Comparison of ENCODE assay signal across 8 cellular contexts in the genomic region with DNA sequence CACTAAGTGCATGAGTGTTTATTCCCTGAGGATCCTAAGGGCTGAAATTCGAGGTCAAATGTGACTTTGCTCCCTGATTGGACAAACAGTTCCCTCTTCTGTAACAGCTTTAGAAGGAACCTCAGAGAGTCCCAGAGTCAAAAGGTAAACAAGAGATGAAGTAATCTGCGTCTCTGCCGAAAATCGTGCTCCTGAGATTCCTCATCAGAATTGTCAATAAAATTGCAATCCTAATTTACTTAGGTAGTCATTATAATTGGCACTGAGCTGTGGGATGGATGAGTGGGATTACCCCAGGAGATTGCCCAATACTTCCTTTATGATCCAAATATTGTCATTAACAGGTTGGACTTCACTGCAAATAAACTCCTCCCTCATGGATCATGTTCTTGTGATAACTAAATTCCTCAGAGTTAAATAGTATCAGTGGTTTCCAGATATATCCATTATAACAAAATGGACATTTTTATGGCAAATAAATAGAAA. TPM values are rescaled to one million over a fixed set of nuclear protein-coding genes. Genes with fewer than 3 reads are reported as not detected.
DNase-seq lines count a peak whose midpoint lies in the region; ATAC-seq and TF ChIP-seq lines count a peak whose summit lies in the region.

No MANE protein-coding gene starts in this region.

- peaks cover 4% of the 10 kb centered on the region for H3K36me3 Mint-ChIP-seq in T-helper 1 cell treated with Interleukin-12 subunit alpha and Interleukin-12 subunit beta and Interleukin-4 antibody, amounts not matched to agents 30 μg/mL and 1 μg/mL, for 36 hours (ENCODE audit: low read depth)
- peaks cover 10% of the 10 kb centered on the region for H3K36me3 Mint-ChIP-seq in T-helper 17 cell (ENCODE audit: low read depth)
- H3K36me3 Mint-ChIP-seq in stimulated activated naive B cell treated with anti-CD40 and anti-IgM and Interleukin-4, amounts not matched to agents 10 μg/mL and 1 μg/mL and 100 μg/mL, for 72 hours, result peaks cover 2 to 4% of the 10 kb centered on the region in 2 donors

- H3K9me2 ChIP-seq in hepatocyte (replicated peaks; ENCODE audit: insufficient read depth), result no peaks in the 10 kb centered on the region

- H3K36me3 ChIP-seq in hepatocyte (replicated peaks; ENCODE audit: insufficient read depth, low read depth), result no peaks in the 10 kb centered on the region

- H3K9me3 ChIP-seq in T-helper 17 cell (ENCODE audit: control insufficient read depth, low read length, poor library complexity, severe bottlenecking), result no peaks in the 10 kb centered on the region
- no peaks in the 10 kb centered on the region for H3K9me3 ChIP-seq in hepatocyte (ENCODE audit: low read depth)

- H3K27ac Mint-ChIP-seq in T-helper 1 cell treated with Interleukin-12 subunit alpha and Interleukin-12 subunit beta and Interleukin-4 antibody, amounts not matched to agents 30 μg/mL and 1 μg/mL, for 36 hours, result no peak overlapping the region
- H3K27ac Mint-ChIP-seq in T-helper 17 cell, result peak overlapping the region; percentile 99
- H3K27ac Mint-ChIP-seq in stimulated activated naive B cell treated with anti-CD40 and anti-IgM and Interleukin-4, amounts not matched to agents 10 μg/mL and 1 μg/mL and 100 μg/mL, for 72 hours, result no peak overlapping the region

- no peaks in the 10 kb centered on the region for H3K27me3 ChIP-seq in hepatocyte

- peak overlapping the region; percentile 96 for H3K4me3 Mint-ChIP-seq in T-helper 1 cell treated with Interleukin-12 subunit alpha and Interleukin-12 subunit beta and Interleukin-4 antibody, amounts not matched to agents 30 μg/mL and 1 μg/mL, for 36 hours
- peak overlapping the region; percentile 100 for H3K4me3 Mint-ChIP-seq in T-helper 17 cell
- peak overlapping the region; percentile 90 to 94 for H3K4me3 Mint-ChIP-seq in stimulated activated naive B cell treated with anti-CD40 and anti-IgM and Interleukin-4, amounts not matched to agents 10 μg/mL and 1 μg/mL and 100 μg/mL, for 72 hours

- no peaks in the 10 kb centered on the region for H3K27me3 Mint-ChIP-seq in T-helper 1 cell treated with Interleukin-12 subunit alpha and Interleukin-12 subunit beta and Interleukin-4 antibody, amounts not matched to agents 30 μg/mL and 1 μg/mL, for 36 hours (ENCODE audit: low read depth)
- H3K27me3 Mint-ChIP-seq in T-helper 17 cell, result no peaks in the 10 kb centered on the region
- H3K27me3 Mint-ChIP-seq in stimulated activated naive B cell treated with anti-CD40 and anti-IgM and Interleukin-4, amounts not matched to agents 10 μg/mL and 1 μg/mL and 100 μg/mL, for 72 hours, result no peaks in the 10 kb centered on the region

- no peak for TF ChIP-seq CTCF in hepatocyte (IDR thresholded peaks at IDR 0.05; ENCODE audit: poor library complexity)

- WGBS in hepatocyte (ENCODE audit: low lambda C conversion rate, missing lambda C conversion rate), result 13% methylated on average over 4 of the region's 4 CpGs

- no peak for DNase-seq in T-helper 1 cell
- DNase-seq in T-helper 17 cell, result no peak
- no peak for DNase-seq in hepatocyte (ENCODE audit: low spot score)
- DNase-seq in stimulated activated naive B cell treated with anti-CD40 and anti-IgM and Interleukin-4, amounts not matched to agents 10 μg/mL and 1 μg/mL and 100 μg/mL, for 72 hours, result no peak
- DNase-seq in kidney glomerular epithelial cell (lab: John Stamatoyannopoulos, UW), result no peak
- no peak for DNase-seq in G401 (ENCODE audit: low spot score)
- no peak for DNase-seq in mesenteric fat pad (ENCODE audit: low spot score)

- peaks cover 3% of the 10 kb centered on the region for H3K9me3 Mint-ChIP-seq in T-helper 1 cell treated with Interleukin-12 subunit alpha and Interleukin-12 subunit beta and Interleukin-4 antibody, amounts not matched to agents 30 μg/mL and 1 μg/mL, for 36 hours
- peaks cover 0 to 1% of the 10 kb centered on the region in 2 donors for H3K9me3 Mint-ChIP-seq in stimulated activated naive B cell treated with anti-CD40 and anti-IgM and Interleukin-4, amounts not matched to agents 10 μg/mL and 1 μg/mL and 100 μg/mL, for 72 hours

- H3K79me2 ChIP-seq in hepatocyte, result peaks cover 39% of the 10 kb centered on the region

- ATAC-seq in T-helper 17 cell, result no peak
- no peak for ATAC-seq in stimulated activated naive B cell treated with anti-CD40 and anti-IgM and Interleukin-4, amounts not matched to agents 10 μg/mL and 1 μg/mL and 100 μg/mL, for 72 hours (replicated peaks)

- H3K4me1 Mint-ChIP-seq in T-helper 1 cell treated with Interleukin-12 subunit alpha and Interleukin-12 subunit beta and Interleukin-4 antibody, amounts not matched to agents 30 μg/mL and 1 μg/mL, for 36 hours (ENCODE audit: low read depth), result peaks cover 28% of the 10 kb centered on the region
- peaks cover 36% of the 10 kb centered on the region for H3K4me1 Mint-ChIP-seq in T-helper 17 cell
- H3K4me1 Mint-ChIP-seq in stimulated activated naive B cell treated with anti-CD40 and anti-IgM and Interleukin-4, amounts not matched to agents 10 μg/mL and 1 μg/mL and 100 μg/mL, for 72 hours, result peaks cover 21 to 37% of the 10 kb centered on the region in 2 donors

- peak overlapping the region; percentile 52 for H2AFZ ChIP-seq in hepatocyte

- in situ Hi-C loops in G401 (cut with HindIII; ENCODE audit: low sequenced_read_pairs), result no loop called here

- H3K4me2 ChIP-seq in hepatocyte, result peak overlapping the region; percentile 71

- peak overlapping the region; percentile 52 for H3K4me3 ChIP-seq in hepatocyte

- peaks cover 8% of the 10 kb centered on the region for H4K20me1 ChIP-seq in hepatocyte (ENCODE audit: insufficient read depth, poor library complexity, severe bottlenecking)

- peak overlapping the region; percentile 54 for H3K27ac ChIP-seq in hepatocyte

- H3K4me1 ChIP-seq in hepatocyte (ENCODE audit: insufficient read depth), result peaks cover 23% of the 10 kb centered on the region

RNA-seq across cellular contexts. Expression of a gene that starts 0.9 kb away (rescaled TPM):
- total RNA-seq in T-helper 17 cell (10 to 100 TPM; 45.8 to 51.1 TPM), hepatocyte (168 and 190 TPM in 2 replicates), mesenteric fat pad (91.1 TPM)
- 145 and 164 TPM in 2 replicates for polyA plus RNA-seq in hepatocyte
- total RNA-seq in G401 (2014; rRNA removed; shearing (Covaris generic)), result 33.3 and 49.6 TPM in 2 replicates

RNA-seq across cellular contexts. Expression of a gene that starts 56.3 kb away (rescaled TPM):
- total RNA-seq in T-helper 17 cell (1 to 10 TPM in 1 of 2 donors, under 1 TPM in 1; 0.52 to 1.0 TPM), hepatocyte (0.60 and 1.2 TPM in 2 replicates), mesenteric fat pad (0.77 TPM)
- 0.16 and 1.0 TPM in 2 replicates for polyA plus RNA-seq in hepatocyte
- total RNA-seq in G401 (2014; rRNA removed; shearing (Covaris generic)), result under 0.01 TPM in 2 replicates
